ENCODE assay signal across 10 cellular contexts in genomic region chr11:107040447-107041444, GRCh38. TPM values are rescaled to one million over a fixed set of nuclear protein-coding genes. Genes with fewer than 3 reads are reported as not detected.
DNase-seq lines count a peak whose midpoint lies in the region; ATAC-seq lines count a peak whose summit lies in the region.
"Had no signal": no experiment of that assay in that cellular context is flagged by ENCODE, and none has a peak within 500 bp of the region (broad histone marks: within the 10 kb centered on the region; RNA-seq: fewer than 3 reads in every experiment).

No MANE protein-coding gene starts in this region.

- no peak overlapping the region for H2BK120ac ChIP-seq in mesenchymal stem cell (ENCODE audit: low read depth, low read length)

- H3K18ac ChIP-seq in mesenchymal stem cell (ENCODE audit: low read depth in 1 of 2, low read length in 2 of 2): peak overlapping the region; percentile 23 to 84

- no peaks in the 10 kb centered on the region for H3K79me1 ChIP-seq in mesenchymal stem cell (replicated peaks; ENCODE audit: low read length, poor library complexity, severe bottlenecking)

- H3K27me3 ChIP-seq in mesenchymal stem cell (ENCODE audit: control insufficient read depth in 1 of 2, insufficient read depth in 1 of 2, low read length in 2 of 2): no peaks in the 10 kb centered on the region

- H3K4me3 ChIP-seq in mesenchymal stem cell (ENCODE audit: insufficient read depth in 1 of 2, low read depth in 1 of 2, low read length in 2 of 2): no peak overlapping the region

- no peaks in the 10 kb centered on the region for H3K36me3 ChIP-seq in mesenchymal stem cell (ENCODE audit: control insufficient read depth in 1 of 2, insufficient read depth in 2 of 2, low read depth in 1 of 2, low read length in 2 of 2)

- no peak overlapping the region for H2BK15ac ChIP-seq in mesenchymal stem cell (ENCODE audit: low read depth, poor library complexity, severe bottlenecking)

- no peak overlapping the region for H2AK5ac ChIP-seq in mesenchymal stem cell (ENCODE audit: low read length, severe bottlenecking)

- no peak overlapping the region for H3K4me2 ChIP-seq in mesenchymal stem cell (ENCODE audit: low read length, poor library complexity, severe bottlenecking)

- peak overlapping the region; percentile 12 for H4K91ac ChIP-seq in mesenchymal stem cell (ENCODE audit: low read length)

- H3K4me1 Mint-ChIP-seq in activated CD4-positive, alpha-beta T cell treated with anti-CD3 and anti-CD28 coated beads, Interleukin-2, amount 10 ng/mL, durations not matched to agents 24 days and 14 days: no peaks in the 10 kb centered on the region

- H3K23ac ChIP-seq in mesenchymal stem cell (ENCODE audit: low read length in 2 of 2): no peak overlapping the region

- ATAC-seq in GM18861 (IDR thresholded peaks at IDR 0.05; ENCODE audit: unreplicated experiment) (peak; percentile 36), HG02885 (IDR thresholded peaks at IDR 0.05; ENCODE audit: poor library complexity, unreplicated experiment) (peak; percentile 55)

- WGBS in mesenchymal stem cell: 15% methylated on average over 3 of the region's 3 CpGs

- H3K27ac ChIP-seq in mesenchymal stem cell (ENCODE audit: low read length, poor library complexity, severe bottlenecking): peak overlapping the region; percentile 51

- intact Hi-C loops in activated CD4-positive, alpha-beta T cell treated with anti-CD3 and anti-CD28 coated beads, Interleukin-2, amount 10 ng/mL, durations not matched to agents 24 days and 14 days (cut with micrococcal nuclease): no loop called here

- no peak overlapping the region for H2AFZ ChIP-seq in mesenchymal stem cell (ENCODE audit: low read depth, low read length)

- no peaks in the 10 kb centered on the region for H3K9me3 Mint-ChIP-seq in activated CD4-positive, alpha-beta T cell treated with anti-CD3 and anti-CD28 coated beads, Interleukin-2, amount 10 ng/mL, durations not matched to agents 24 days and 14 days
- H3K9me3 Mint-ChIP-seq: T-helper 1 cell treated with Interleukin-12 subunit alpha and Interleukin-12 subunit beta and Interleukin-4 antibody, amounts not matched to agents 30 μg/mL and 1 μg/mL, for 36 hours had no signal

- no peak overlapping the region for H3K14ac ChIP-seq in mesenchymal stem cell (ENCODE audit: low read length in 2 of 2)

- no peaks in the 10 kb centered on the region for H3K27me3 Mint-ChIP-seq in activated CD4-positive, alpha-beta T cell treated with anti-CD3 and anti-CD28 coated beads, Interleukin-2, amount 10 ng/mL, durations not matched to agents 24 days and 14 days
- H3K27me3 Mint-ChIP-seq: activated naive CD8-positive, alpha-beta T cell treated with anti-CD3 and anti-CD28 coated beads for 36 hours had no signal

- DNase-seq in SKM-1 (lab: John Stamatoyannopoulos, UW; ENCODE audit: unreplicated experiment) (peak; percentile 33), mesenchymal stem cell (peak; percentile 94), GM03348 (ENCODE audit: low spot score) (no peak), NCI-H2081 treated with DMSO at 0.1 percent for 48 hours (lab: John Stamatoyannopoulos, UW) (no peak), SK-N-DZ (ENCODE audit: low spot score) (no peak)
- no peak for DNase-seq in activated CD4-positive, alpha-beta T cell treated with anti-CD3 and anti-CD28 coated beads, Interleukin-2, amount 10 ng/mL, durations not matched to agents 24 days and 14 days
- DNase-seq: activated naive CD8-positive, alpha-beta T cell treated with anti-CD3 and anti-CD28 coated beads for 36 hours had no signal

- no peak overlapping the region for H3K9ac ChIP-seq in mesenchymal stem cell (ENCODE audit: low read length)

- H3K4me1 ChIP-seq in mesenchymal stem cell (ENCODE audit: control insufficient read depth, insufficient read depth, low read depth, low read length): peaks cover 5% of the 10 kb centered on the region

- H3K4ac ChIP-seq in mesenchymal stem cell (ENCODE audit: low read depth in 1 of 2, low read length in 2 of 2): no peak overlapping the region

- no peak overlapping the region for H3K27ac Mint-ChIP-seq in activated CD4-positive, alpha-beta T cell treated with anti-CD3 and anti-CD28 coated beads, Interleukin-2, amount 10 ng/mL, durations not matched to agents 24 days and 14 days
- H3K27ac Mint-ChIP-seq: activated naive CD8-positive, alpha-beta T cell treated with anti-CD3 and anti-CD28 coated beads for 36 hours; T-helper 1 cell treated with Interleukin-12 subunit alpha and Interleukin-12 subunit beta and Interleukin-4 antibody, amounts not matched to agents 30 μg/mL and 1 μg/mL, for 36 hours had no signal

- H3K9me3 ChIP-seq in mesenchymal stem cell (ENCODE audit: control insufficient read depth, low read length): peaks cover 11% of the 10 kb centered on the region

- no peaks in the 10 kb centered on the region for H3K36me3 Mint-ChIP-seq in activated CD4-positive, alpha-beta T cell treated with anti-CD3 and anti-CD28 coated beads, Interleukin-2, amount 10 ng/mL, durations not matched to agents 24 days and 14 days (ENCODE audit: low read depth)
- H3K36me3 Mint-ChIP-seq: activated naive CD8-positive, alpha-beta T cell treated with anti-CD3 and anti-CD28 coated beads for 36 hours had no signal

- H2BK5ac ChIP-seq in mesenchymal stem cell (ENCODE audit: low read depth, low read length, poor library complexity, severe bottlenecking): no peak overlapping the region

- H4K8ac ChIP-seq in mesenchymal stem cell (ENCODE audit: low read length): peak overlapping the region; percentile 61

- H3K4me3 Mint-ChIP-seq in activated CD4-positive, alpha-beta T cell treated with anti-CD3 and anti-CD28 coated beads, Interleukin-2, amount 10 ng/mL, durations not matched to agents 24 days and 14 days: no peak overlapping the region
- H3K4me3 Mint-ChIP-seq: activated naive CD8-positive, alpha-beta T cell treated with anti-CD3 and anti-CD28 coated beads for 36 hours; T-helper 1 cell treated with Interleukin-12 subunit alpha and Interleukin-12 subunit beta and Interleukin-4 antibody, amounts not matched to agents 30 μg/mL and 1 μg/mL, for 36 hours had no signal

- H2BK12ac ChIP-seq in mesenchymal stem cell (ENCODE audit: low read length in 2 of 2): peak overlapping the region in 1 of 2 experiments; percentile 84

RNA-seq across cellular contexts. Expression of gene GUCY1A2, which starts 22.5 kb away (rescaled TPM):
- 1.2 TPM for polyA plus RNA-seq in mesenchymal stem cell (2013, experiment 1 of 2)
- 1.4 TPM for polyA plus RNA-seq in mesenchymal stem cell (2013, experiment 2 of 2)
- 0.63 and 0.64 TPM in 2 replicates for polyA plus RNA-seq in SK-N-DZ (2014; cell fraction: cytosol; rRNA removed)
- 0.66 and 1.2 TPM in 2 replicates for polyA plus RNA-seq in SK-N-DZ (2014; cell fraction: nucleus; rRNA removed)
- not detected in 2 replicates for total RNA-seq in activated CD4-positive, alpha-beta T cell treated with anti-CD3 and anti-CD28 coated beads, Interleukin-2, amount 10 ng/mL, durations not matched to agents 24 days and 14 days
- total RNA-seq: activated naive CD8-positive, alpha-beta T cell treated with anti-CD3 and anti-CD28 coated beads for 36 hours had no signal

Comparison
In these comparisons a context has a peak if more than half of its experiments do, and no peak if none do; other contexts are left out.
1. DNase-seq: peak in SKM-1 (single experiment) and mesenchymal stem cell (single experiment); none in GM03348 (single experiment), NCI-H2081 treated with DMSO at 0.1 percent for 48 hours (single experiment), SK-N-DZ (single experiment) and activated CD4-positive, alpha-beta T cell treated with anti-CD3 and anti-CD28 coated beads, Interleukin-2, amount 10 ng/mL, durations not matched to agents 24 days and 14 days (single experiment).